In genomic region chr3:47636225-47636624, GRCh38 we compare ENCODE assay signal across 22 cellular contexts. TPM values are rescaled to one million over a fixed set of nuclear protein-coding genes. Genes with fewer than 3 reads are reported as not detected.
DNase-seq lines count a peak whose midpoint lies in the region; ATAC-seq and TF ChIP-seq lines count a peak whose summit lies in the region.
"Had no signal": no experiment of that assay in that cellular context is flagged by ENCODE, and none has a peak within 500 bp of the region (broad histone marks: within the 10 kb centered on the region; RNA-seq: fewer than 3 reads in every experiment).

No MANE protein-coding gene starts in this region.

- intact Hi-C loops in dorsolateral prefrontal cortex (cut with DNase I), result no loop called here

- DNase-seq in SK-N-MC (ENCODE audit: low read depth, low spot score), result no peak
- DNase-seq in dorsolateral prefrontal cortex, result no peak
- DNase-seq in inferior parietal cortex (ENCODE audit: extremely low spot score), result no peak
- DNase-seq: ACHN; CD8-positive, alpha-beta memory T cell; DND-41; GDM1; GOT3; Kasumi-1; NCI-H1105; NCI-H1694; NCI-H226; NCI-H69; OCI-M1; SIG-M5 had no signal

- TF ChIP-seq CTCF in dorsolateral prefrontal cortex (IDR thresholded peaks at IDR 0.05 in 54 of 56, conservative IDR thresholded peaks at IDR 0.05 in 2 of 56; ENCODE audit: low read depth in 1 of 56, partially characterized antibody in 56 of 56), result no peak

- peaks cover 60% of the 10 kb centered on the region for H4K20me1 ChIP-seq in BLaER1

- peaks cover 74% of the 10 kb centered on the region for H3K36me3 ChIP-seq in BLaER1
- peaks cover 70% of the 10 kb centered on the region for H3K36me3 ChIP-seq in SK-N-MC (ENCODE audit: insufficient read depth, low read length)

- H3K4me3 ChIP-seq in BLaER1 (no peak overlapping the region), SK-N-MC (no peak overlapping the region), dorsolateral prefrontal cortex (no peak overlapping the region)
- H3K4me3 ChIP-seq: GM12878 had no signal

- peak overlapping the region; percentile 65 for H3K4me2 ChIP-seq in BLaER1

- no peaks in the 10 kb centered on the region for H3K9me3 Mint-ChIP-seq in stimulated activated memory B cell treated with anti-CD40 and anti-IgM and Interleukin-4, amounts not matched to agents 10 μg/mL and 1 μg/mL and 100 μg/mL, for 72 hours
- H3K9me3 Mint-ChIP-seq: CD8-positive, alpha-beta memory T cell; IgD-negative memory B cell had no signal

- peaks cover 70% of the 10 kb centered on the region for H3K36me3 Mint-ChIP-seq in stimulated activated memory B cell treated with anti-CD40 and anti-IgM and Interleukin-4, amounts not matched to agents 10 μg/mL and 1 μg/mL and 100 μg/mL, for 72 hours

- H3K27me3 Mint-ChIP-seq in stimulated activated memory B cell treated with anti-CD40 and anti-IgM and Interleukin-4, amounts not matched to agents 10 μg/mL and 1 μg/mL and 100 μg/mL, for 72 hours, result no peaks in the 10 kb centered on the region
- H3K27me3 Mint-ChIP-seq: CD8-positive, alpha-beta memory T cell; IgD-negative memory B cell had no signal

- H3K4me1 ChIP-seq in BLaER1, result peaks cover 46% of the 10 kb centered on the region

- no peak overlapping the region for H3K4me3 Mint-ChIP-seq in stimulated activated memory B cell treated with anti-CD40 and anti-IgM and Interleukin-4, amounts not matched to agents 10 μg/mL and 1 μg/mL and 100 μg/mL, for 72 hours
- H3K4me3 Mint-ChIP-seq: CD8-positive, alpha-beta memory T cell; IgD-negative memory B cell had no signal

- peaks cover 13% of the 10 kb centered on the region for H3K4me1 Mint-ChIP-seq in stimulated activated memory B cell treated with anti-CD40 and anti-IgM and Interleukin-4, amounts not matched to agents 10 μg/mL and 1 μg/mL and 100 μg/mL, for 72 hours

- ATAC-seq in stimulated activated memory B cell treated with anti-CD40 and anti-IgM and Interleukin-4, amounts not matched to agents 10 μg/mL and 1 μg/mL and 100 μg/mL, for 72 hours, result no peak
- ATAC-seq in HG03280 (IDR thresholded peaks at IDR 0.05; ENCODE audit: unreplicated experiment), result no peak
- ATAC-seq in GM21423 (IDR thresholded peaks at IDR 0.05; ENCODE audit: unreplicated experiment), result no peak

- H3K9me3 ChIP-seq in BLaER1 (no peaks in the 10 kb centered on the region), SK-N-MC (ENCODE audit: low read depth, low read length) (no peaks in the 10 kb centered on the region)

- peak overlapping the region; percentile 45 for H3K27ac Mint-ChIP-seq in stimulated activated memory B cell treated with anti-CD40 and anti-IgM and Interleukin-4, amounts not matched to agents 10 μg/mL and 1 μg/mL and 100 μg/mL, for 72 hours

- H3K27ac ChIP-seq in BLaER1 (peak overlapping the region; percentile 73), SK-N-MC (peak overlapping the region; percentile 81), dorsolateral prefrontal cortex (peak overlapping the region in 30 of 59 donors; percentile 3 to 89 (median 76))
- H3K27ac ChIP-seq: HL-60 had no signal

- H3K9ac ChIP-seq in BLaER1 (no peak overlapping the region), SK-N-MC (ENCODE audit: insufficient read length) (no peak overlapping the region)

- H3K27me3 ChIP-seq in BLaER1 (no peaks in the 10 kb centered on the region), dorsolateral prefrontal cortex (no peaks in the 10 kb centered on the region)

RNA-seq across cellular contexts. Expression of gene CSPG5, which starts 57.6 kb away (rescaled TPM):
- total RNA-seq in dorsolateral prefrontal cortex, result 100 to 1,000 TPM in 5 of 120 experiments, 10 to 100 TPM in 115; 31.3 to 143 (median 68.7) TPM
